10 cellular contexts compared by ENCODE assay signal in the genomic region with DNA sequence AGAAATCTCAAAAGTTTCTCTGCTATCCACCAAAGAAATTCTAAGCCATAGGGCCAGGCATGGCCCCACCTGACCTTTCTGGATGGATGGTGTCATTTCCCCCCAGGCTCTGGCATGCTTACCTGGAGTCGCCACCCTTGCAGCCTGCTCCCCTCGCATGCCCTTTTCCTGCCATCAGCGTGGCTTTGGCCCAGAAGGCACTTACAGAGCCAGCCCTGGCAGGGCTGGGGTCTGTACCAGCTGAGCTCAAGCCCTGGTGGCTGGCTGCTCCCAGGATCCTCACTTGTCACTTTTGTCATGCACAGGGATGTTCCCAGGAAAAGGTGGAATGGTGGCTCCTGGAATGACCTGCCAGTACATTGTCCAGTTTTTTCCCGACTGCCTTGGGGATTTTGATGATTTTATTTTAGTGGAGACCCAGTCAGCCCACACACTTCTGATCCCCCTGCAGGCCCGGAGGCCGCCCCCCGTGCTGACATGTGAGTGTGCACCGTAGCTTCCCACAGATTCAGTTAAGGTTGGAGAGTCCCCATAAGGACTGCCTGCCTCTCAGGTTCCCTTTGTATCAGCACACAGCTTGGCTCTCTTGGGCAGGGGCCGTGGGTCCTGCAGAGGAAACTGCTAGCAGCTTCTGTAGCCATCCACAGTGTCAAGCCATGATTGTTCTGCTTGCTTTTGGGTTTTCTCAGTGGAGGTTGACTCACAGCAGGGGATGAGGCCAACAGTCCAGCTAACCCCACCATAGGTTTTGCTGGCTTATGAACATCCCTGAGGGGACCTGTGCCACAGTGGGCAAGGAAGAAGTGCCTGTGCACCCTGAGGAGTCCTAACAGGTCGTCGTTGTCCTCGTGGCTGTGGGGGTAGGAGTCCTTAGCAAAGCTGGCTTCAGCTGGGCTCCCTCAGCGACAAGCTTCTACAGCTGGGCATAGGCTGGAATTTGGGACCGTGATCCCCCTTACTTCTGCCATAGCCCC. TPM values are rescaled to one million over a fixed set of nuclear protein-coding genes. Genes with fewer than 3 reads are reported as not detected.
DNase-seq lines count a peak whose midpoint lies in the region; ATAC-seq and TF ChIP-seq lines count a peak whose summit lies in the region.
"Had no signal": no experiment of that assay in that cellular context is flagged by ENCODE, and none has a peak within 500 bp of the region (broad histone marks: within the 10 kb centered on the region; RNA-seq: fewer than 3 reads in every experiment).

No MANE protein-coding gene starts in this region.

- POLR2A ChIA-PET in activated CD8-positive, alpha-beta T cell treated with anti-CD3 and anti-CD28 coated beads, Interleukin-2, amount 10 ng/mL, durations not matched to agents 7 days and 5 days (lab: Charles Lee), result no interaction called here

- H3K27ac Mint-ChIP-seq in activated CD8-positive, alpha-beta T cell treated with anti-CD3 and anti-CD28 coated beads, Interleukin-2, amount 10 ng/mL, durations not matched to agents 7 days and 5 days, result peak overlapping the region; percentile 53
- peak overlapping the region; percentile 78 for H3K27ac Mint-ChIP-seq in memory B cell

- H3K4me1 ChIP-seq in right atrium auricular region (no peaks in the 10 kb centered on the region), aorta (ENCODE audit: control insufficient read depth in 1 of 2, insufficient read depth in 2 of 2, low read length in 2 of 2) (no peaks in the 10 kb centered on the region), sigmoid colon (no peaks in the 10 kb centered on the region)

- H3K36me3 ChIP-seq in right atrium auricular region (no peaks in the 10 kb centered on the region), aorta (ENCODE audit: control insufficient read depth in 1 of 2, insufficient read depth in 2 of 2, low read length in 1 of 2) (no peaks in the 10 kb centered on the region), sigmoid colon (no peaks in the 10 kb centered on the region)
- H3K36me3 ChIP-seq: brain microvascular endothelial cell had no signal

- H3K9me3 ChIP-seq in right atrium auricular region (peaks cover 0 to 4% of the 10 kb centered on the region in 2 donors), aorta (ENCODE audit: control insufficient read depth, low read length) (no peaks in the 10 kb centered on the region), sigmoid colon (no peaks in the 10 kb centered on the region)

- H3K27ac ChIP-seq in right atrium auricular region (no peak overlapping the region), aorta (ENCODE audit: low read depth in 1 of 2, low read length in 2 of 2) (no peak overlapping the region), sigmoid colon (no peak overlapping the region)
- H3K27ac ChIP-seq: brain microvascular endothelial cell had no signal

- intact Hi-C loops in Right ventricle myocardium superior (cut with DNase I) (no loop called here), aorta (cut with DNase I) (no loop called here), sigmoid colon (cut with DNase I) (no loop called here)

- no peaks in the 10 kb centered on the region for H3K9me3 Mint-ChIP-seq in activated CD8-positive, alpha-beta T cell treated with anti-CD3 and anti-CD28 coated beads, Interleukin-2, amount 10 ng/mL, durations not matched to agents 7 days and 5 days (ENCODE audit: insufficient read depth)
- peaks cover 7% of the 10 kb centered on the region for H3K9me3 Mint-ChIP-seq in memory B cell

- CTCF ChIA-PET in activated CD8-positive, alpha-beta T cell treated with anti-CD3 and anti-CD28 coated beads, Interleukin-2, amount 10 ng/mL, durations not matched to agents 7 days and 5 days (lab: Charles Lee), result interaction anchor here (1.1 to 1.3 kb wide), 2 partner anchors 35 to 56 kb away, joined by 3 read pairs; a partner anchor contains a TSS

- H3K4me3 ChIP-seq in right atrium auricular region, result no peak overlapping the region
- no peak overlapping the region for H3K4me3 ChIP-seq in aorta (ENCODE audit: low read length in 2 of 2)
- no peak overlapping the region for H3K4me3 ChIP-seq in sigmoid colon

- TF ChIP-seq POLR2A in sigmoid colon (IDR thresholded peaks at IDR 0.05), result no peak

- H3K36me3 Mint-ChIP-seq in activated CD8-positive, alpha-beta T cell treated with anti-CD3 and anti-CD28 coated beads, Interleukin-2, amount 10 ng/mL, durations not matched to agents 7 days and 5 days (ENCODE audit: low read depth), result peaks cover 4% of the 10 kb centered on the region
- peaks cover 7% of the 10 kb centered on the region for H3K36me3 Mint-ChIP-seq in memory B cell

- peak; percentile 14 for ATAC-seq in Right ventricle myocardium superior (ENCODE audit: poor library complexity)
- peak; percentile 28 for ATAC-seq in activated CD8-positive, alpha-beta T cell treated with anti-CD3 and anti-CD28 coated beads, Interleukin-2, amount 10 ng/mL, durations not matched to agents 7 days and 5 days
- ATAC-seq in memory B cell (ENCODE audit: low read depth), result peak; percentile 24
- ATAC-seq in aorta (ENCODE audit: low FRiP score), result peak; percentile 50
- ATAC-seq in HG03469 (IDR thresholded peaks at IDR 0.05; ENCODE audit: unreplicated experiment), result no peak
- no peak for ATAC-seq in HG02763 (IDR thresholded peaks at IDR 0.05; ENCODE audit: unreplicated experiment)

- WGBS in aorta, 2 donors, result 72 to 78% methylated on average over 14 of the region's 14 CpGs
- WGBS in sigmoid colon, 2 donors, result 87% methylated on average over 14 of the region's 14 CpGs

- H3K4me1 Mint-ChIP-seq in activated CD8-positive, alpha-beta T cell treated with anti-CD3 and anti-CD28 coated beads, Interleukin-2, amount 10 ng/mL, durations not matched to agents 7 days and 5 days (ENCODE audit: low read depth), result peaks cover 3% of the 10 kb centered on the region
- H3K4me1 Mint-ChIP-seq in memory B cell, result no peaks in the 10 kb centered on the region

- TF ChIP-seq CTCF in right atrium auricular region (IDR thresholded peaks at IDR 0.05) (no peak), sigmoid colon (IDR thresholded peaks at IDR 0.05) (no peak)

- no peak for DNase-seq in Right ventricle myocardium superior
- DNase-seq in right atrium auricular region (ENCODE audit: low spot score), result no peak
- no peak for DNase-seq in activated CD8-positive, alpha-beta T cell treated with anti-CD3 and anti-CD28 coated beads, Interleukin-2, amount 10 ng/mL, durations not matched to agents 7 days and 5 days
- no peak for DNase-seq in memory B cell (ENCODE audit: low spot score in 2 of 2)
- no peak for DNase-seq in aorta
- no peak for DNase-seq in sigmoid colon
- DNase-seq: brain microvascular endothelial cell; stimulated activated naive CD4-positive, alpha-beta T cell treated with Interleukin-2 at 50 U/mL for 16 hours had no signal

- no peak overlapping the region for H3K4me3 Mint-ChIP-seq in activated CD8-positive, alpha-beta T cell treated with anti-CD3 and anti-CD28 coated beads, Interleukin-2, amount 10 ng/mL, durations not matched to agents 7 days and 5 days
- H3K4me3 Mint-ChIP-seq in memory B cell, result no peak overlapping the region

- no peak for TF ChIP-seq EP300 in sigmoid colon (IDR thresholded peaks at IDR 0.05)

- H3K27me3 ChIP-seq in right atrium auricular region, result no peaks in the 10 kb centered on the region
- H3K27me3 ChIP-seq in aorta (ENCODE audit: control insufficient read depth in 1 of 2, insufficient read depth in 2 of 2, low read length in 1 of 2), result no peaks in the 10 kb centered on the region
- H3K27me3 ChIP-seq in sigmoid colon, result no peaks in the 10 kb centered on the region
- H3K27me3 ChIP-seq: brain microvascular endothelial cell had no signal

- no peaks in the 10 kb centered on the region for H3K27me3 Mint-ChIP-seq in activated CD8-positive, alpha-beta T cell treated with anti-CD3 and anti-CD28 coated beads, Interleukin-2, amount 10 ng/mL, durations not matched to agents 7 days and 5 days (ENCODE audit: low read depth)
- H3K27me3 Mint-ChIP-seq in memory B cell, result peaks cover 2% of the 10 kb centered on the region

RNA-seq across cellular contexts. Expression of a gene that starts 46.2 kb away (rescaled TPM):
- total RNA-seq in Right ventricle myocardium superior (0.16 TPM), right atrium auricular region (under 1 TPM; 0.22 to 0.35 TPM), aorta (under 1 TPM; 0.26 to 0.69 TPM), sigmoid colon (under 1 TPM; 0.16 to 0.41 (median 0.32) TPM)
- under 1 TPM; 0.26 to 0.60 TPM for total RNA-seq in activated CD8-positive, alpha-beta T cell treated with anti-CD3 and anti-CD28 coated beads, Interleukin-2, amount 10 ng/mL, durations not matched to agents 7 days and 5 days
- polyA plus RNA-seq in aorta (under 1 TPM; 0.25 to 0.59 TPM), sigmoid colon (under 1 TPM; 0.42 to 0.60 (median 0.46) TPM)

RNA-seq across cellular contexts. Expression of a gene that starts 51.7 kb away (rescaled TPM):
- total RNA-seq in Right ventricle myocardium superior (111 TPM), right atrium auricular region (10 to 100 TPM; 50.9 to 74.0 TPM), aorta (10 to 100 TPM; 39.3 to 54.8 TPM), sigmoid colon (10 to 100 TPM; 42.6 to 53.2 (median 47.6) TPM)
- 100 to 1,000 TPM in 1 of 2 experiments, 10 to 100 TPM in 1; 99.7 to 104 TPM for total RNA-seq in activated CD8-positive, alpha-beta T cell treated with anti-CD3 and anti-CD28 coated beads, Interleukin-2, amount 10 ng/mL, durations not matched to agents 7 days and 5 days
- polyA plus RNA-seq in aorta (10 to 100 TPM; 58.4 to 69.2 TPM), sigmoid colon (100 to 1,000 TPM; 102 to 258 (median 131) TPM)

RNA-seq across cellular contexts. Expression of a gene that starts 53.2 kb away (rescaled TPM):
- total RNA-seq in Right ventricle myocardium superior (7.3 TPM), right atrium auricular region (10 to 100 TPM in 1 of 2 donors, 1 to 10 TPM in 1; 7.1 to 14.3 TPM), aorta (10 to 100 TPM; 23.4 to 33.6 TPM), sigmoid colon (10 to 100 TPM; 27.8 to 39.7 (median 33.4) TPM)
- 10 to 100 TPM; 72.5 to 78.6 TPM for total RNA-seq in activated CD8-positive, alpha-beta T cell treated with anti-CD3 and anti-CD28 coated beads, Interleukin-2, amount 10 ng/mL, durations not matched to agents 7 days and 5 days
- polyA plus RNA-seq in aorta (10 to 100 TPM; 17.7 to 19.3 TPM), sigmoid colon (10 to 100 TPM; 48.6 to 74.0 (median 58.4) TPM)

RNA-seq across cellular contexts. Expression of a gene that starts 55.8 kb away (rescaled TPM):
- 8.5 TPM for total RNA-seq in Right ventricle myocardium superior
- total RNA-seq in right atrium auricular region, result 10 to 100 TPM in 1 of 2 donors, 1 to 10 TPM in 1; 8.7 to 15.5 TPM
- 10 to 100 TPM in 1 of 2 experiments, 1 to 10 TPM in 1; 9.7 to 10.1 TPM for total RNA-seq in activated CD8-positive, alpha-beta T cell treated with anti-CD3 and anti-CD28 coated beads, Interleukin-2, amount 10 ng/mL, durations not matched to agents 7 days and 5 days
- total RNA-seq in aorta, result 10 to 100 TPM; 37.1 to 53.8 TPM
- polyA plus RNA-seq in aorta, result 10 to 100 TPM; 30.8 to 59.7 TPM
- 10 to 100 TPM; 10.3 to 22.7 (median 14.2) TPM for total RNA-seq in sigmoid colon
- polyA plus RNA-seq in sigmoid colon, result 100 to 1,000 TPM in 1 of 3 donors, 10 to 100 TPM in 2; 29.0 to 139 (median 85.9) TPM

Comparison
In these comparisons a context has a peak if more than half of its experiments do, and no peak if none do; other contexts are left out.
1. ATAC-seq: peak in Right ventricle myocardium superior (single experiment), activated CD8-positive, alpha-beta T cell treated with anti-CD3 and anti-CD28 coated beads, Interleukin-2, amount 10 ng/mL, durations not matched to agents 7 days and 5 days (single experiment), memory B cell (single experiment) and aorta (single experiment); none in HG03469 (single experiment) and HG02763 (single experiment).